10 cellular contexts compared by ENCODE assay signal in the genomic region with DNA sequence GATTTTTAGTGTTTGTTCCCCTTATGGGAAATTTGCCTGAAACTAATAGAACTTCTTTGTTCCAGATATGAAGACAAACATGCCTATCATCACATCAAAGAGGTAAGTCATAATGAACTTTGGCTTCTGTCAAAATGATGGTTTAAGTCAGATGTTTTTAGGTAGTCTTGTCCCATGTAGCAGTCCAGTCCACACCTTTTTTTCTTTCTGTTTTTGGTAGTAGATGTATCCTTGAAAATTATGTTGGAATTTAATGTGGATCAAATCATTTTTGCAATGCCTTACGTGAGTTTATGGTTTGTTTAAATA. TPM values are rescaled to one million over a fixed set of nuclear protein-coding genes. Genes with fewer than 3 reads are reported as not detected.
"Had no signal": no experiment of that assay in that cellular context is flagged by ENCODE, and none has a peak within 500 bp of the region (broad histone marks: within the 10 kb centered on the region; RNA-seq: fewer than 3 reads in every experiment).

No MANE protein-coding gene starts in this region.

- H2AFZ ChIP-seq: GM23248, GM23338 had no signal

- H3K27ac ChIP-seq: GM23248 had no signal

- H3K9me3 ChIP-seq: HAP-1 had no signal

- H3K9ac ChIP-seq: GM23248 had no signal

- H3K4me2 ChIP-seq: GM23338 had no signal

- H3K4me3 ChIP-seq: GM23248, GM23338, HAP-1 had no signal

- FAIRE-seq: H1, H54 had no signal

- DNase-seq: GM23248, GOT3, HCEC 1CT, HFFc6 had no signal

RNA-seq across cellular contexts. Expression of gene MKRN2OS, which starts 48.9 kb away (rescaled TPM):
- total RNA-seq: GM23248, GM23338, H4, H7, HFFc6 had no signal
- polyA plus RNA-seq: GM23248 had no signal
